In genomic region chr2:197215988-197216979, GRCh38 we compare ENCODE assay signal across 8 cellular contexts.
DNase-seq lines count a peak whose midpoint lies in the region; ATAC-seq and TF ChIP-seq lines count a peak whose summit lies in the region.

No MANE protein-coding gene starts in this region.

- H3K27me3 ChIP-seq in upper lobe of right lung, result no peaks in the 10 kb centered on the region

- ATAC-seq in HG02840 (IDR thresholded peaks at IDR 0.05; ENCODE audit: low FRiP score, unreplicated experiment) (peak; percentile 55), upper lobe of right lung (peak; percentile 62)

- H3K4me3 Mint-ChIP-seq in activated CD4-positive, alpha-beta T cell treated with anti-CD3 and anti-CD28 coated beads, Interleukin-2, amount 10 ng/mL, durations not matched to agents 24 days and 14 days, result peak overlapping the region; percentile 80

- H3K9me3 Mint-ChIP-seq in activated CD4-positive, alpha-beta T cell treated with anti-CD3 and anti-CD28 coated beads, Interleukin-2, amount 10 ng/mL, durations not matched to agents 24 days and 14 days, result no peaks in the 10 kb centered on the region

- TF ChIP-seq CTCF in foreskin fibroblast (IDR thresholded peaks at IDR 0.05; ENCODE audit: low read depth, low read length) (no peak), upper lobe of right lung (IDR thresholded peaks at IDR 0.05) (no peak)

- H3K27ac ChIP-seq in upper lobe of right lung, result peak overlapping the region; percentile 49

- H3K4me3 ChIP-seq in foreskin fibroblast (ENCODE audit: low read depth in 1 of 2, low read length in 2 of 2) (no peak overlapping the region), upper lobe of right lung (no peak overlapping the region)

- no peaks in the 10 kb centered on the region for H3K36me3 ChIP-seq in upper lobe of right lung

- peaks cover 43% of the 10 kb centered on the region for H3K4me1 ChIP-seq in upper lobe of right lung

- intact Hi-C loops in activated CD4-positive, alpha-beta T cell treated with anti-CD3 and anti-CD28 coated beads, Interleukin-2, amount 10 ng/mL, durations not matched to agents 24 days and 14 days (cut with micrococcal nuclease), result loop anchor here (1.0 to 10.0 kb wide), 3 partner anchors 17 to 1051 kb away; no protein-coding TSS in a partner anchor
- intact Hi-C loops in upper lobe of right lung (cut with DNase I), result no loop called here

- H3K4me1 Mint-ChIP-seq in activated CD4-positive, alpha-beta T cell treated with anti-CD3 and anti-CD28 coated beads, Interleukin-2, amount 10 ng/mL, durations not matched to agents 24 days and 14 days, result peaks cover 72% of the 10 kb centered on the region

- no peaks in the 10 kb centered on the region for H3K9me3 ChIP-seq in upper lobe of right lung

- peak overlapping the region; percentile 93 for H3K27ac Mint-ChIP-seq in activated CD4-positive, alpha-beta T cell treated with anti-CD3 and anti-CD28 coated beads, Interleukin-2, amount 10 ng/mL, durations not matched to agents 24 days and 14 days

- H3K36me3 Mint-ChIP-seq in activated CD4-positive, alpha-beta T cell treated with anti-CD3 and anti-CD28 coated beads, Interleukin-2, amount 10 ng/mL, durations not matched to agents 24 days and 14 days (ENCODE audit: low read depth), result peaks cover 10% of the 10 kb centered on the region

- peak; percentile 72 for DNase-seq in activated CD4-positive, alpha-beta T cell treated with anti-CD3 and anti-CD28 coated beads, Interleukin-2, amount 10 ng/mL, durations not matched to agents 24 days and 14 days
- DNase-seq in activated CD4-positive, alpha-beta T cell treated with anti-CD3 and anti-CD28 coated beads for 48 hours, result no peak
- DNase-seq in NOMO-1 treated with dmso at 0.1 percent for 144 hours (lab: John Stamatoyannopoulos, UW; ENCODE audit: unreplicated experiment) (peak; percentile 32), foreskin fibroblast (peak; percentile 30 to 65), upper lobe of right lung (no peak), NCI-H1105 (lab: John Stamatoyannopoulos, UW) (no peak), SHP77 treated with DMSO at 0.1 percent for 48 hours (lab: John Stamatoyannopoulos, UW) (no peak)

- no peaks in the 10 kb centered on the region for H3K27me3 Mint-ChIP-seq in activated CD4-positive, alpha-beta T cell treated with anti-CD3 and anti-CD28 coated beads, Interleukin-2, amount 10 ng/mL, durations not matched to agents 24 days and 14 days

Comparison
In these comparisons a context has a peak if more than half of its experiments do, and no peak if none do; other contexts are left out.
1. DNase-seq: peak in activated CD4-positive, alpha-beta T cell treated with anti-CD3 and anti-CD28 coated beads, Interleukin-2, amount 10 ng/mL, durations not matched to agents 24 days and 14 days (single experiment), NOMO-1 treated with dmso at 0.1 percent for 144 hours (single experiment) and foreskin fibroblast (2 of 2); none in activated CD4-positive, alpha-beta T cell treated with anti-CD3 and anti-CD28 coated beads for 48 hours (single experiment), upper lobe of right lung (single experiment), NCI-H1105 (single experiment) and SHP77 treated with DMSO at 0.1 percent for 48 hours (single experiment).